1 cellular context compared by ENCODE assay signal in the genomic region with DNA sequence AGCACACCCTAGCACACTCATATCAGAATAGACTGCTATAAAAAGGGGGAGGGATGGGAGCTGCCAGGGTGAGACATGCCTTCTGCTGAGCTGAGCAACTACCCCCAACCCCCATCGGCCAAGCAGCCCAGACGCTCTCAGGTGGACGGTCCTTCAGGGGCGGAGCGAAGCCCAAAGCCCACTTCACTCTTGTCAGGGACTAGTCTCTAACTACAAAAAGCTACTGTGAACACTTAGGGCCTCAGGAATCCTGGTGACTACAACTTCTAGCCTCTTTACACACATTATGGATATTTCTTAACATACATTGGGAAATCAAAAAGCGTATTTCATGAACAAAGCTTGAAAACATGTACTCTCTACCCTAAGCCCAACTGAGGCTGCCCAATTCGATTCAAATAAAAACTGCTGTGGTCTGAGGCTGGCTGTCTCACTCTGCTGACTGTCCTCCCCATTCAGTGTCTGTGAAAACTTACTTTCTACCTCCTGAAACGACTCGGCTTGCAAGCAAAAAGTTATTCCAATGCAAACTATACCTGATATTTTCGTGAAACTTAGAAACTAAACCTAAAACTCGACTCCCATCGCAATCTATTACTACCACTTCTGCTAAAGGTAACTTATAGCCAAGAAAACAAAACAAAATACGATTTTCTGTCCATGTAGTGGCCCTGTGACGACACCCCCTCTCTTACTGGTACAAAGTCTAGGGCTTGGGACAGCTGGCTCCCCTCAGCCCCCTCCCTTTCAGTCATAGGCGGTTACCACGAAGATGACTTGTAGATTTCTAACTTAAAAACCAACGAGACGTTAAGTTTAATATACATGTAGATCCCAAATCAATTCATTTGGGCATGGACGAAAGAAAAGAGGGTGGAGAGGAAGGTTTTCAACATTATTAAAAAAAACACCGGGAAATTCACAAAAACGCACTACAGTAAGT.
A peak's percentile ranks its signal among the peaks of the same experiment; 100 is the strongest.
TF ChIP-seq lines count a peak whose summit lies in the region.

No MANE protein-coding gene starts in this region.

TF ChIP-seq in HEK293, 187 proteins besides CTCF, POLR2A, EP300 and RAD21 (continued from another document):
- TF ChIP-seq, protein P1, sequence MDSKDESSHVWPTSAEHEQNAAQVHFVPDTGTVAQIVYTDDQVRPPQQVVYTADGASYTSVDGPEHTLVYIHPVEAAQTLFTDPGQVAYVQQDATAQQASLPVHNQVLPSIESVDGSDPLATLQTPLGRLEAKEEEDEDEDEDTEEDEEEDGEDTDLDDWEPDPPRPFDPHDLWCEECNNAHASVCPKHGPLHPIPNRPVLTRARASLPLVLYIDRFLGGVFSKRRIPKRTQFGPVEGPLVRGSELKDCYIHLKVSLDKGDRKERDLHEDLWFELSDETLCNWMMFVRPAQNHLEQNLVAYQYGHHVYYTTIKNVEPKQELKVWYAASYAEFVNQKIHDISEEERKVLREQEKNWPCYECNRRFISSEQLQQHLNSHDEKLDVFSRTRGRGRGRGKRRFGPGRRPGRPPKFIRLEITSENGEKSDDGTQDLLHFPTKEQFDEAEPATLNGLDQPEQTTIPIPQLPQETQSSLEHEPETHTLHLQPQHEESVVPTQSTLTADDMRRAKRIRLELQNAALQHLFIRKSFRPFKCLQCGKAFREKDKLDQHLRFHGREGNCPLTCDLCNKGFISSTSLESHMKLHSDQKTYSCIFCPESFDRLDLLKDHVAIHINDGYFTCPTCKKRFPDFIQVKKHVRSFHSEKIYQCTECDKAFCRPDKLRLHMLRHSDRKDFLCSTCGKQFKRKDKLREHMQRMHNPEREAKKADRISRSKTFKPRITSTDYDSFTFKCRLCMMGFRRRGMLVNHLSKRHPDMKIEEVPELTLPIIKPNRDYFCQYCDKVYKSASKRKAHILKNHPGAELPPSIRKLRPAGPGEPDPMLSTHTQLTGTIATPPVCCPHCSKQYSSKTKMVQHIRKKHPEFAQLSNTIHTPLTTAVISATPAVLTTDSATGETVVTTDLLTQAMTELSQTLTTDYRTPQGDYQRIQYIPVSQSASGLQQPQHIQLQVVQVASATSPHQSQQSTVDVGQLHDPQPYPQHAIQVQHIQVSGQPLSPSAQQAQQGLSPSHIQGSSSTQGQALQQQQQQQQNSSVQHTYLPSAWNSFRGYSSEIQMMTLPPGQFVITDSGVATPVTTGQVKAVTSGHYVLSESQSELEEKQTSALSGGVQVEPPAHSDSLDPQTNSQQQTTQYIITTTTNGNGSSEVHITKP (tag by site-specific recombination; IDR thresholded peaks at IDR 0.05) = peak; percentile 91
- TF ChIP-seq ZNF341 (tag by site-specific recombination; IDR thresholded peaks at IDR 0.05; ENCODE audit: low read depth) (peak; percentile 97), TRIM28 (IDR thresholded peaks at IDR 0.05; ENCODE audit: borderline replicate concordance, low read length) (0 out of 2 replicates have a peak, but pooled peaks have one; percentile 11), ZNF747 (tag by site-specific recombination; IDR thresholded peaks at IDR 0.05) (no peak), ZNF600 (tag by site-specific recombination; IDR thresholded peaks at IDR 0.05) (no peak), ZNF626 (tag by site-specific recombination; IDR thresholded peaks at IDR 0.05) (no peak), ZNF658 (tag by site-specific recombination; IDR thresholded peaks at IDR 0.05) (no peak), ZNF221 (tag by site-specific recombination; IDR thresholded peaks at IDR 0.05; ENCODE audit: borderline replicate concordance) (no peak), ZBTB17 (tag by site-specific recombination; IDR thresholded peaks at IDR 0.05) (0 out of 2 replicates have a peak, but pooled peaks have one; percentile 31)
- TF ChIP-seq, protein P2, sequence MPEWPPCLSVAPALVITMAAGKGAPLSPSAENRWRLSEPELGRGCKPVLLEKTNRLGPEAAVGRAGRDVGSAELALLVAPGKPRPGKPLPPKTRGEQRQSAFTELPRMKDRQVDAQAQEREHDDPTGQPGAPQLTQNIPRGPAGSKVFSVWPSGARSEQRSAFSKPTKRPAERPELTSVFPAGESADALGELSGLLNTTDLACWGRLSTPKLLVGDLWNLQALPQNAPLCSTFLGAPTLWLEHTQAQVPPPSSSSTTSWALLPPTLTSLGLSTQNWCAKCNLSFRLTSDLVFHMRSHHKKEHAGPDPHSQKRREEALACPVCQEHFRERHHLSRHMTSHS (tag by site-specific recombination; IDR thresholded peaks at IDR 0.05) = no peak
- TF ChIP-seq, protein P3, sequence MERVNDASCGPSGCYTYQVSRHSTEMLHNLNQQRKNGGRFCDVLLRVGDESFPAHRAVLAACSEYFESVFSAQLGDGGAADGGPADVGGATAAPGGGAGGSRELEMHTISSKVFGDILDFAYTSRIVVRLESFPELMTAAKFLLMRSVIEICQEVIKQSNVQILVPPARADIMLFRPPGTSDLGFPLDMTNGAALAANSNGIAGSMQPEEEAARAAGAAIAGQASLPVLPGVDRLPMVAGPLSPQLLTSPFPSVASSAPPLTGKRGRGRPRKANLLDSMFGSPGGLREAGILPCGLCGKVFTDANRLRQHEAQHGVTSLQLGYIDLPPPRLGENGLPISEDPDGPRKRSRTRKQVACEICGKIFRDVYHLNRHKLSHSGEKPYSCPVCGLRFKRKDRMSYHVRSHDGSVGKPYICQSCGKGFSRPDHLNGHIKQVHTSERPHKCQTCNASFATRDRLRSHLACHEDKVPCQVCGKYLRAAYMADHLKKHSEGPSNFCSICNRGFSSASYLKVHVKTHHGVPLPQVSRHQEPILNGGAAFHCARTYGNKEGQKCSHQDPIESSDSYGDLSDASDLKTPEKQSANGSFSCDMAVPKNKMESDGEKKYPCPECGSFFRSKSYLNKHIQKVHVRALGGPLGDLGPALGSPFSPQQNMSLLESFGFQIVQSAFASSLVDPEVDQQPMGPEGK (tag by site-specific recombination; IDR thresholded peaks at IDR 0.05) = 0 out of 2 replicates have a peak, but pooled peaks have one; percentile 15
- TF ChIP-seq, protein P4, sequence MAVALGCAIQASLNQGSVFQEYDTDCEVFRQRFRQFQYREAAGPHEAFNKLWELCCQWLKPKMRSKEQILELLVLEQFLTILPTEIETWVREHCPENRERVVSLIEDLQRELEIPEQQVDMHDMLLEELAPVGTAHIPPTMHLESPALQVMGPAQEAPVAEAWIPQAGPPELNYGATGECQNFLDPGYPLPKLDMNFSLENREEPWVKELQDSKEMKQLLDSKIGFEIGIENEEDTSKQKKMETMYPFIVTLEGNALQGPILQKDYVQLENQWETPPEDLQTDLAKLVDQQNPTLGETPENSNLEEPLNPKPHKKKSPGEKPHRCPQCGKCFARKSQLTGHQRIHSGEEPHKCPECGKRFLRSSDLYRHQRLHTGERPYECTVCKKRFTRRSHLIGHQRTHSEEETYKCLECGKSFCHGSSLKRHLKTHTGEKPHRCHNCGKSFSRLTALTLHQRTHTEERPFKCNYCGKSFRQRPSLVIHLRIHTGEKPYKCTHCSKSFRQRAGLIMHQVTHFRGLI (tag by site-specific recombination; IDR thresholded peaks at IDR 0.05) = peak; percentile 63
- TF ChIP-seq, protein P5, sequence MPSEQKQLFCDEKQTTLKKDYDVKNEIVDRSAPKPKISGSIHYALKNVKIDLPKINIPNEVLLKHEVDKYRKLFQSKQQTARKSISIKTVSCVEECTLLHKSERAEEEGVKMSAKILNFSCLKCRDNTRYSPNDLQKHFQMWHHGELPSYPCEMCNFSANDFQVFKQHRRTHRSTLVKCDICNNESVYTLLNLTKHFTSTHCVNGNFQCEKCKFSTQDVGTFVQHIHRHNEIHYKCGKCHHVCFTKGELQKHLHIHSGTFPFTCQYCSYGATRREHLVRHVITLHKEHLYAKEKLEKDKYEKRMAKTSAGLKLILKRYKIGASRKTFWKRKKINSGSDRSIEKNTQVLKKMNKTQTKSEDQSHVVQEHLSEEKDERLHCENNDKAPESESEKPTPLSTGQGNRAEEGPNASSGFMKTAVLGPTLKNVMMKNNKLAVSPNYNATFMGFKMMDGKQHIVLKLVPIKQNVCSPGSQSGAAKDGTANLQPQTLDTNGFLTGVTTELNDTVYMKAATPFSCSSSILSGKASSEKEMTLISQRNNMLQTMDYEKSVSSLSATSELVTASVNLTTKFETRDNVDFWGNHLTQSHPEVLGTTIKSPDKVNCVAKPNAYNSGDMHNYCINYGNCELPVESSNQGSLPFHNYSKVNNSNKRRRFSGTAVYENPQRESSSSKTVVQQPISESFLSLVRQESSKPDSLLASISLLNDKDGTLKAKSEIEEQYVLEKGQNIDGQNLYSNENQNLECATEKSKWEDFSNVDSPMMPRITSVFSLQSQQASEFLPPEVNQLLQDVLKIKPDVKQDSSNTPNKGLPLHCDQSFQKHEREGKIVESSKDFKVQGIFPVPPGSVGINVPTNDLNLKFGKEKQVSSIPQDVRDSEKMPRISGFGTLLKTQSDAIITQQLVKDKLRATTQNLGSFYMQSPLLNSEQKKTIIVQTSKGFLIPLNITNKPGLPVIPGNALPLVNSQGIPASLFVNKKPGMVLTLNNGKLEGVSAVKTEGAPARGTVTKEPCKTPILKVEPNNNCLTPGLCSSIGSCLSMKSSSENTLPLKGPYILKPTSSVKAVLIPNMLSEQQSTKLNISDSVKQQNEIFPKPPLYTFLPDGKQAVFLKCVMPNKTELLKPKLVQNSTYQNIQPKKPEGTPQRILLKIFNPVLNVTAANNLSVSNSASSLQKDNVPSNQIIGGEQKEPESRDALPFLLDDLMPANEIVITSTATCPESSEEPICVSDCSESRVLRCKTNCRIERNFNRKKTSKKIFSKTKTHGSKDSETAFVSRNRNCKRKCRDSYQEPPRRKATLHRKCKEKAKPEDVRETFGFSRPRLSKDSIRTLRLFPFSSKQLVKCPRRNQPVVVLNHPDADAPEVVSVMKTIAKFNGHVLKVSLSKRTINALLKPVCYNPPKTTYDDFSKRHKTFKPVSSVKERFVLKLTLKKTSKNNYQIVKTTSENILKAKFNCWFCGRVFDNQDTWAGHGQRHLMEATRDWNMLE (tag by site-specific recombination; conservative IDR thresholded peaks at IDR 0.05; ENCODE audit: low read depth) = no peak
